In genomic region chrX:150680974-150681373, GRCh38 we compare ENCODE assay signal across 7 cellular contexts. TPM values are rescaled to one million over a fixed set of nuclear protein-coding genes. Genes with fewer than 3 reads are reported as not detected.
DNase-seq lines count a peak whose midpoint lies in the region; ATAC-seq, FAIRE-seq and TF ChIP-seq lines count a peak whose summit lies in the region.

No MANE protein-coding gene starts in this region.

- peak; percentile 85 for ATAC-seq in K562
- peak; percentile 73 to 82 (median 80) for ATAC-seq in right lobe of liver
- no peak for ATAC-seq in GM19463 (IDR thresholded peaks at IDR 0.05; ENCODE audit: unreplicated experiment)
- no peak for ATAC-seq in sciatic nerve

- DNase-seq in ELR (ENCODE audit: low read depth) = peak; percentile 39
- DNase-seq in K562 (ENCODE audit: extremely low read depth in 1 of 4, low spot score in 3 of 4) = peak in 2 of 4 experiments; percentile 29 to 33
- no peak for DNase-seq in right lobe of liver
- DNase-seq in activated effector memory CD4-positive, alpha-beta T cell treated with anti-CD3 and anti-CD28 coated beads, Interleukin-2, amount 50 U/mL, for 16 hours = no peak
- no peak for DNase-seq in sciatic nerve (ENCODE audit: low spot score)

- in situ Hi-C loops in K562 (cut with MboI) = no loop called here

- no peaks in the 10 kb centered on the region for H3K36me3 ChIP-seq in Loucy (ENCODE audit: insufficient read depth, low read length)
- H3K36me3 ChIP-seq in K562 (ENCODE audit: control insufficient read depth, insufficient read depth, low read length) = no peaks in the 10 kb centered on the region
- H3K36me3 ChIP-seq in right lobe of liver = no peaks in the 10 kb centered on the region

- H3K4me1 ChIP-seq in Loucy (ENCODE audit: insufficient read depth, low read length, poor library complexity, severe bottlenecking) (no peaks in the 10 kb centered on the region), K562 (replicated peaks in 1 of 2; ENCODE audit: control insufficient read depth in 2 of 2, insufficient read depth in 2 of 2, low read length in 2 of 2) (no peaks in the 10 kb centered on the region), right lobe of liver (no peaks in the 10 kb centered on the region)

- POLR2A ChIA-PET in K562 (lab: Yijun Ruan, JAX) = no interaction called here

- H3K27ac ChIP-seq in K562 (ENCODE audit: extremely low read depth, low read depth, low read length) (no peak overlapping the region), right lobe of liver (no peak overlapping the region)

- H3K9me2 ChIP-seq in Loucy (replicated peaks; ENCODE audit: low read depth, low read length) = no peaks in the 10 kb centered on the region

- H3F3A ChIP-seq in Loucy (ENCODE audit: low read depth) = no peaks in the 10 kb centered on the region

- TF ChIP-seq CTCF in Loucy (conservative IDR thresholded peaks at IDR 0.05; ENCODE audit: low read length) (peak; percentile 64), K562 (IDR thresholded peaks at IDR 0.05 in 2 of 3, conservative IDR thresholded peaks at IDR 0.05 in 1 of 3; ENCODE audit: insufficient read depth in 2 of 3, low read depth in 1 of 3, low read length in 3 of 3) (peak; percentile 51 to 56 (median 52)), right lobe of liver (IDR thresholded peaks at IDR 0.05) (peak; percentile 35 to 54 (median 48))

- H3K4me3 ChIP-seq in Loucy (ENCODE audit: low read length, poor library complexity, severe bottlenecking) (no peak overlapping the region), K562 (no peak overlapping the region), right lobe of liver (no peak overlapping the region)

- FAIRE-seq in K562 (lab: Jason Lieb, UNC) = no peak

- no peak for TF ChIP-seq POLR2A in K562 (conservative IDR thresholded peaks at IDR 0.05)
- TF ChIP-seq POLR2A in right lobe of liver (IDR thresholded peaks at IDR 0.05) = no peak

- no peaks in the 10 kb centered on the region for H3K9me1 ChIP-seq in K562 (ENCODE audit: control insufficient read depth, insufficient read depth, low read length)

- H3K79me2 ChIP-seq in Loucy (ENCODE audit: insufficient read depth, low read length) = no peaks in the 10 kb centered on the region
- H3K79me2 ChIP-seq in K562 (ENCODE audit: control insufficient read depth, insufficient read depth, low read length) = no peaks in the 10 kb centered on the region

- H3K9me3 ChIP-seq in Loucy (ENCODE audit: insufficient read depth, low read depth, low read length) (no peaks in the 10 kb centered on the region), K562 (replicated peaks; ENCODE audit: control insufficient read depth, insufficient read depth, low read depth, low read length) (no peaks in the 10 kb centered on the region), right lobe of liver (no peaks in the 10 kb centered on the region)

- BruUV-seq in K562 (replicated peaks; lab: Mats Ljungman, UMichigan) = no TSS peak

- CTCF ChIA-PET in K562 (lab: Yijun Ruan, JAX; ENCODE audit: low intra/inter-chr PET ratio) = interaction anchor here (0.7 kb wide), 1 partner anchor 35 kb away, joined by 3 read pairs; no protein-coding TSS in a partner anchor

- TF ChIP-seq EP300 in K562 (IDR thresholded peaks at IDR 0.05; ENCODE audit: low read length) = no peak

- intact Hi-C loops in K562 (cut with micrococcal nuclease) = loop anchor here (10.0 kb wide), 2 partner anchors 236 to 726 kb away; no protein-coding TSS in a partner anchor
- intact Hi-C loops in right lobe of liver (cut with DNase I) = no loop called here
- intact Hi-C loops in sciatic nerve (cut with DNase I) = no loop called here

- H3K27me3 ChIP-seq in Loucy (ENCODE audit: insufficient read depth, low read length, poor library complexity, severe bottlenecking) (no peaks in the 10 kb centered on the region), K562 (ENCODE audit: control insufficient read depth in 2 of 2, insufficient read depth in 2 of 2, low read length in 2 of 2) (no peaks in the 10 kb centered on the region), right lobe of liver (no peaks in the 10 kb centered on the region)

- H3K4me2 ChIP-seq in Loucy (ENCODE audit: low read depth, low read length, poor library complexity, severe bottlenecking) (no peak overlapping the region), K562 (ENCODE audit: insufficient read depth, low read length) (no peak overlapping the region)

- 5% methylated on average over 7 of the region's 7 CpGs for WGBS in K562 (ENCODE audit: insufficient coverage, low coverage, missing lambda C conversion rate)
- 37% methylated on average over 7 of the region's 7 CpGs for whole genome bisulfite sequencing in right lobe of liver (ENCODE audit: insufficient coverage, low coverage, low lambda C conversion rate, missing lambda C conversion rate)

- H2AFZ ChIP-seq in Loucy (ENCODE audit: low read length) (no peak overlapping the region), K562 (ENCODE audit: low read depth, low read length) (no peak overlapping the region)

- TF ChIP-seq RAD21 in K562 (CRISPR knock-in tag; conservative IDR thresholded peaks at IDR 0.05 in 1 of 2, IDR thresholded peaks at IDR 0.05 in 1 of 2) = peak; percentile 37 to 71

- no peaks in the 10 kb centered on the region for H4K20me1 ChIP-seq in Loucy (ENCODE audit: insufficient read depth, low read length, poor library complexity, severe bottlenecking)
- H4K20me1 ChIP-seq in K562 (replicated peaks; ENCODE audit: control insufficient read depth, insufficient read depth, low read length) = no peaks in the 10 kb centered on the region

- no peak overlapping the region for H3K9ac ChIP-seq in Loucy (ENCODE audit: low read depth, low read length, poor library complexity, severe bottlenecking)
- no peak overlapping the region for H3K9ac ChIP-seq in K562 (ENCODE audit: insufficient read depth in 1 of 2, low read depth in 2 of 2, low read length in 2 of 2)

TF ChIP-seq in K562, 482 proteins besides CTCF, POLR2A, EP300 and RAD21:
- TF ChIP-seq MCM2 (IDR thresholded peaks at IDR 0.05; ENCODE audit: low read depth) (no peak), ZNF24 (IDR thresholded peaks at IDR 0.05) (peak; percentile 76; the same call in 1 of the 2 replicates), ZNF165 (CRISPR knock-in tag; IDR thresholded peaks at IDR 0.05; ENCODE audit: borderline replicate concordance) (no peak), STAG1 (CRISPR knock-in tag; IDR thresholded peaks at IDR 0.05; ENCODE audit: borderline replicate concordance) (peak; percentile 31; the same call in 1 of the 2 replicates)

RNA-seq across cellular contexts. Expression of gene MTMR1, which starts 12.2 kb away (rescaled TPM):
- 33.7 and 89.5 TPM in 2 replicates for total RNA-seq in K562 (2011; cell fraction: chromatin; rRNA removed; ENCODE audit: low replicate concordance)
- total RNA-seq in K562 (2011; cell fraction: nucleolus; rRNA removed) = 12.2 and 16.1 TPM in 2 replicates
- 27.9 and 35.1 TPM in 2 replicates for total RNA-seq in K562 (2011; cell fraction: nucleoplasm; rRNA removed)
- total RNA-seq in K562 (2014; rRNA removed) (14.1 and 16.7 TPM in 2 replicates), K562 (2014; rRNA removed; fragmentation: Illumina TruSeq; extraction: Trizol) (18.1 and 25.2 TPM in 2 replicates), K562 (2015; rRNA removed; fragmentation: Illumina TruSeq; extraction: Trizol) (22.5 and 25.7 TPM in 2 replicates), K562 (2021) (24.2 and 24.9 TPM in 2 replicates), right lobe of liver (10 to 100 TPM in 3 of 6 experiments, 1 to 10 TPM in 3; 7.6 to 11.2 (median 9.4) TPM), sciatic nerve (17.6 TPM)
- polyA plus RNA-seq in K562 (2011; rRNA removed) (19.5 and 35.4 TPM in 2 replicates), K562 (2014; fragmentation: Illumina TruSeq; extraction: Trizol) (22.6 and 25.8 TPM in 2 replicates), K562 (2014; fragmentation: Nextera tagmentation; extraction: Ambion mirVana) (1 to 10 TPM in 1 of 2 experiments, under 1 TPM in 1; 0.96 to 1.0 TPM), K562 (2014; rRNA removed) (22.4 and 22.7 TPM in 2 replicates)
- polyA plus RNA-seq in K562 (2011; cell fraction: cytosol; rRNA removed) = 16.8 and 22.8 TPM in 2 replicates
- 37.4 and 57.2 TPM in 2 replicates for polyA plus RNA-seq in K562 (2011; cell fraction: nucleus; rRNA removed)
- 16.1 and 17.9 TPM in 2 replicates for polyA plus RNA-seq in K562 (2012)
- polyA minus RNA-seq in K562 (2011; rRNA and poly(A)+ RNA removed) = 38.0 and 48.5 TPM in 2 replicates
- polyA minus RNA-seq in K562 (2011; cell fraction: cytosol; rRNA and poly(A)+ RNA removed) = 14.4 and 18.8 TPM in 2 replicates
- polyA minus RNA-seq in K562 (2011; cell fraction: nucleus; rRNA and poly(A)+ RNA removed) = 15.1 and 17.4 TPM in 2 replicates

Comparison
In these comparisons a context has a peak if more than half of its experiments do, and no peak if none do; other contexts are left out.
1. ATAC-seq: peak in K562 (single experiment) and right lobe of liver (4 of 4); none in GM19463 (single experiment) and sciatic nerve (single experiment).
2. Peak in every context shown above with its lines, with median percentiles within 50 percentile points of each other: CTCF ChIP-seq.